In the genomic region with DNA sequence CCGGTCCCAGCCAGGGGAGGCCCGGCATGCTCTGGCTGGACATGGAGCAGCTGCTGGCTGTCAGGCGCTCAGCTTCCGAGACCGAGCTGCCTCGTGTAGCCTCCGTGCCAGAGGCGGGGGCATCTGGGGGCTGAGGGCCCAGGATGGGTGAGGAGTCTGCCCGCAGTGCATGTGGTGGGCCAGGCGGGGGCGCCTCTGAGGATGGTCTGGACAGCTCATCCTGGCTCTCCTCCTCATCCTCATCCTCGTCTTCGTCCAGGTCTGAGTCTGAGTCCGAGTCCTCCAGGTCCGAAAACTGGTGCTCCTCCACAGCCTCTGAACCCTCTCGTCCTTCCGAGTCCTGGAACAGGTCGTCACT, we compare ENCODE assay signal across 1 cellular context.
TF ChIP-seq lines count a peak whose summit lies in the region.

No MANE protein-coding gene starts in this region.

TF ChIP-seq in GM23338, 12 proteins besides CTCF, POLR2A, EP300 and RAD21 (continued from another document):
- TF ChIP-seq, protein P1, sequence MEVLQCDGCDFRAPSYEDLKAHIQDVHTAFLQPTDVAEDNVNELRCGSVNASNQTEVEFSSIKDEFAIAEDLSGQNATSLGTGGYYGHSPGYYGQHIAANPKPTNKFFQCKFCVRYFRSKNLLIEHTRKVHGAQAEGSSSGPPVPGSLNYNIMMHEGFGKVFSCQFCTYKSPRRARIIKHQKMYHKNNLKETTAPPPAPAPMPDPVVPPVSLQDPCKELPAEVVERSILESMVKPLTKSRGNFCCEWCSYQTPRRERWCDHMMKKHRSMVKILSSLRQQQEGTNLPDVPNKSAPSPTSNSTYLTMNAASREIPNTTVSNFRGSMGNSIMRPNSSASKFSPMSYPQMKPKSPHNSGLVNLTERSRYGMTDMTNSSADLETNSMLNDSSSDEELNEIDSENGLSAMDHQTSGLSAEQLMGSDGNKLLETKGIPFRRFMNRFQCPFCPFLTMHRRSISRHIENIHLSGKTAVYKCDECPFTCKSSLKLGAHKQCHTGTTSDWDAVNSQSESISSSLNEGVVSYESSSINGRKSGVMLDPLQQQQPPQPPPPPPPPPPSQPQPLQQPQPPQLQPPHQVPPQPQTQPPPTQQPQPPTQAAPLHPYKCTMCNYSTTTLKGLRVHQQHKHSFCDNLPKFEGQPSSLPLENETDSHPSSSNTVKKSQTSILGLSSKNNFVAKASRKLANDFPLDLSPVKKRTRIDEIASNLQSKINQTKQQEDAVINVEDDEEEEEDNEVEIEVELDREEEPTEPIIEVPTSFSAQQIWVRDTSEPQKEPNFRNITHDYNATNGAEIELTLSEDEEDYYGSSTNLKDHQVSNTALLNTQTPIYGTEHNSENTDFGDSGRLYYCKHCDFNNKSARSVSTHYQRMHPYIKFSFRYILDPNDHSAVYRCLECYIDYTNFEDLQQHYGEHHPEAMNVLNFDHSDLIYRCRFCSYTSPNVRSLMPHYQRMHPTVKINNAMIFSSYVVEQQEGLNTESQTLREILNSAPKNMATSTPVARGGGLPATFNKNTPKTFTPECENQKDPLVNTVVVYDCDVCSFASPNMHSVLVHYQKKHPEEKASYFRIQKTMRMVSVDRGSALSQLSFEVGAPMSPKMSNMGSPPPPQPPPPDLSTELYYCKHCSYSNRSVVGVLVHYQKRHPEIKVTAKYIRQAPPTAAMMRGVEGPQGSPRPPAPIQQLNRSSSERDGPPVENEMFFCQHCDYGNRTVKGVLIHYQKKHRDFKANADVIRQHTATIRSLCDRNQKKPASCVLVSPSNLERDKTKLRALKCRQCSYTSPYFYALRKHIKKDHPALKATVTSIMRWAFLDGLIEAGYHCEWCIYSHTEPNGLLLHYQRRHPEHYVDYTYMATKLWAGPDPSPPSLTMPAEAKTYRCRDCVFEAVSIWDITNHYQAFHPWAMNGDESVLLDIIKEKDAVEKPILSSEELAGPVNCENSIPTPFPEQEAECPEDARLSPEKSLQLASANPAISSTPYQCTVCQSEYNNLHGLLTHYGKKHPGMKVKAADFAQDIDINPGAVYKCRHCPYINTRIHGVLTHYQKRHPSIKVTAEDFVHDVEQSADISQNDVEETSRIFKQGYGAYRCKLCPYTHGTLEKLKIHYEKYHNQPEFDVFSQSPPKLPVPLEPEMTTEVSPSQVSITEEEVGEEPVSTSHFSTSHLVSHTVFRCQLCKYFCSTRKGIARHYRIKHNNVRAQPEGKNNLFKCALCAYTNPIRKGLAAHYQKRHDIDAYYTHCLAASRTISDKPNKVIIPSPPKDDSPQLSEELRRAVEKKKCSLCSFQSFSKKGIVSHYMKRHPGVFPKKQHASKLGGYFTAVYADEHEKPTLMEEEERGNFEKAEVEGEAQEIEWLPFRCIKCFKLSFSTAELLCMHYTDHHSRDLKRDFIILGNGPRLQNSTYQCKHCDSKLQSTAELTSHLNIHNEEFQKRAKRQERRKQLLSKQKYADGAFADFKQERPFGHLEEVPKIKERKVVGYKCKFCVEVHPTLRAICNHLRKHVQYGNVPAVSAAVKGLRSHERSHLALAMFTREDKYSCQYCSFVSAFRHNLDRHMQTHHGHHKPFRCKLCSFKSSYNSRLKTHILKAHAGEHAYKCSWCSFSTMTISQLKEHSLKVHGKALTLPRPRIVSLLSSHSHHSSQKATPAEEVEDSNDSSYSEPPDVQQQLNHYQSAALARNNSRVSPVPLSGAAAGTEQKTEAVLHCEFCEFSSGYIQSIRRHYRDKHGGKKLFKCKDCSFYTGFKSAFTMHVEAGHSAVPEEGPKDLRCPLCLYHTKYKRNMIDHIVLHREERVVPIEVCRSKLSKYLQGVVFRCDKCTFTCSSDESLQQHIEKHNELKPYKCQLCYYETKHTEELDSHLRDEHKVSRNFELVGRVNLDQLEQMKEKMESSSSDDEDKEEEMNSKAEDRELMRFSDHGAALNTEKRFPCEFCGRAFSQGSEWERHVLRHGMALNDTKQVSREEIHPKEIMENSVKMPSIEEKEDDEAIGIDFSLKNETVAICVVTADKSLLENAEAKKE (CRISPR knock-in tag; IDR thresholded peaks at IDR 0.05) = no peak
- TF ChIP-seq ZNF114 (CRISPR knock-in tag; IDR thresholded peaks at IDR 0.05) (no peak), JUNB (IDR thresholded peaks at IDR 0.05; ENCODE audit: unreplicated experiment) (no peak), REST (IDR thresholded peaks at IDR 0.05; ENCODE audit: unreplicated experiment) (no peak), STAT1 (IDR thresholded peaks at IDR 0.05; ENCODE audit: unreplicated experiment) (no peak)
